In genomic region chr5:148966348-148966747, GRCh38 we compare ENCODE assay signal across 1 cellular context.
TF ChIP-seq lines count a peak whose summit lies in the region.

No MANE protein-coding gene starts in this region.

TF ChIP-seq in IMR-90, 13 proteins besides CTCF, POLR2A, EP300 and RAD21 (continued from another document):
- no peak for TF ChIP-seq ELK1 (IDR thresholded peaks at IDR 0.05; ENCODE audit: borderline replicate concordance, low read depth, low read length)
